Comparison of ENCODE assay signal across 8 cellular contexts in the genomic region with DNA sequence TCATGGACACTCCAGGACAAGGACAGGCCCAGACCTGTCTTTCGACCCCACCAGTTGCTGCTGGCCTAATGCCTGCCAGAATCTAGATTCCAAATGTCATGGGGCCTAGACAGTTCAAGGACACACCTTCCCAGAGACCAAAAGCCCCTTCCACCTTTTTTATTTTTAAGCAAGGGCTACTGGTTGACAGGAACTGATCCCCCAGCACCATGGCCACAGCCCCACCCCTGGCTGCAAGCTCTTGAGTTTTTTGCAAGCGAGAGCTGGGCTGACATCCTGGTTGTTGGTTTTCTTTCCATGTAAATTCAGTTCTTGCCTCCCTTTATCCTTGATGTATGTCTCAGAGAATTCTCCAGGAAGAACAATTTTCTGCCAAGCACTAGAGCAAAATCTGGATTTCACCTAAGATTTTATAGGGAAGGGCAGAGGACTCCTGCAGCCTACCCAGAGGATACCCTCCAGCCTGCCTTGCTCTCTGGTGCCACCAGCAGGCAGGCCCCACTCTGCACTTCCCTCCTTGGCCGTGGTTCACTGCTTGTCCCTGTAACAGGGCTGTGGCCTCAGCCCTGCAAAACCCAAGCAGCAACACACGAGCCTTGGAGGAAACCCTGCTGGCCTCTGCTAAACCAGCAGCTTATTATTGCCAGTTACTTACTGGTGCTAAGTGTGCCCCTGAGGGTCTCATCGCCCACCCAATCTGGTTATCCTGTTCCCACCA.
DNase-seq lines count a peak whose midpoint lies in the region; ATAC-seq, FAIRE-seq and TF ChIP-seq lines count a peak whose summit lies in the region.

No MANE protein-coding gene starts in this region.

- peak; percentile 75 for DNase-seq in AG08395 (ENCODE audit: low spot score)
- DNase-seq in H54 (ENCODE audit: insufficient read length, low spot score), result peak; percentile 35
- DNase-seq in activated CD8-positive, alpha-beta T cell treated with anti-CD3 and anti-CD28 coated beads, Interleukin-2, amount 10 ng/mL, durations not matched to agents 7 days and 5 days, result peak; percentile 25
- peak; percentile 75 for DNase-seq in left ventricle myocardium superior
- DNase-seq in stromal cell of bone marrow (ENCODE audit: low read depth), result peak; percentile 43
- no peak for DNase-seq in epidermal melanocyte (ENCODE audit: insufficient read length, low spot score)
- DNase-seq in activated CD4-positive, CD25-positive, alpha-beta regulatory T cell treated with anti-CD3 and anti-CD28 coated beads, Interleukin-2, amount 50 U/mL, for 72 hours, result no peak

- CTCF ChIA-PET in activated CD8-positive, alpha-beta T cell treated with anti-CD3 and anti-CD28 coated beads, Interleukin-2, amount 10 ng/mL, durations not matched to agents 7 days and 5 days (lab: Charles Lee), result no interaction called here

- H3K4me1 Mint-ChIP-seq in activated CD8-positive, alpha-beta T cell treated with anti-CD3 and anti-CD28 coated beads, Interleukin-2, amount 10 ng/mL, durations not matched to agents 7 days and 5 days (ENCODE audit: low read depth), result peaks cover 14% of the 10 kb centered on the region

- H3K27ac Mint-ChIP-seq in activated CD8-positive, alpha-beta T cell treated with anti-CD3 and anti-CD28 coated beads, Interleukin-2, amount 10 ng/mL, durations not matched to agents 7 days and 5 days, result no peak overlapping the region

- no peak for TF ChIP-seq POLR2A in H54 (IDR thresholded peaks at IDR 0.05; ENCODE audit: low read depth, low read length)

- FAIRE-seq in H54 (lab: Jason Lieb, UNC), result no peak

- intact Hi-C loops in left ventricle myocardium superior (cut with micrococcal nuclease), result no loop called here

- POLR2A ChIA-PET in activated CD8-positive, alpha-beta T cell treated with anti-CD3 and anti-CD28 coated beads, Interleukin-2, amount 10 ng/mL, durations not matched to agents 7 days and 5 days (lab: Charles Lee), result no interaction called here

- no peaks in the 10 kb centered on the region for H3K36me3 Mint-ChIP-seq in activated CD8-positive, alpha-beta T cell treated with anti-CD3 and anti-CD28 coated beads, Interleukin-2, amount 10 ng/mL, durations not matched to agents 7 days and 5 days (ENCODE audit: low read depth)

- no peaks in the 10 kb centered on the region for H3K27me3 Mint-ChIP-seq in activated CD8-positive, alpha-beta T cell treated with anti-CD3 and anti-CD28 coated beads, Interleukin-2, amount 10 ng/mL, durations not matched to agents 7 days and 5 days (ENCODE audit: low read depth)

- H3K9me3 Mint-ChIP-seq in activated CD8-positive, alpha-beta T cell treated with anti-CD3 and anti-CD28 coated beads, Interleukin-2, amount 10 ng/mL, durations not matched to agents 7 days and 5 days (ENCODE audit: insufficient read depth), result no peaks in the 10 kb centered on the region

- no peak overlapping the region for H3K4me3 Mint-ChIP-seq in activated CD8-positive, alpha-beta T cell treated with anti-CD3 and anti-CD28 coated beads, Interleukin-2, amount 10 ng/mL, durations not matched to agents 7 days and 5 days

- peak; percentile 51 for ATAC-seq in activated CD8-positive, alpha-beta T cell treated with anti-CD3 and anti-CD28 coated beads, Interleukin-2, amount 10 ng/mL, durations not matched to agents 7 days and 5 days
- ATAC-seq in left ventricle myocardium superior (peak; percentile 91), HG03159 (IDR thresholded peaks at IDR 0.05; ENCODE audit: unreplicated experiment) (no peak)

Comparison
In these comparisons a context has a peak if more than half of its experiments do, and no peak if none do; other contexts are left out.
1. DNase-seq: peak in AG08395 (single experiment), H54 (single experiment), activated CD8-positive, alpha-beta T cell treated with anti-CD3 and anti-CD28 coated beads, Interleukin-2, amount 10 ng/mL, durations not matched to agents 7 days and 5 days (single experiment), left ventricle myocardium superior (single experiment) and stromal cell of bone marrow (single experiment); none in epidermal melanocyte (single experiment) and activated CD4-positive, CD25-positive, alpha-beta regulatory T cell treated with anti-CD3 and anti-CD28 coated beads, Interleukin-2, amount 50 U/mL, for 72 hours (single experiment).